ENCODE assay signal across 18 cellular contexts in genomic region chr18:63284861-63285260, GRCh38. TPM values are rescaled to one million over a fixed set of nuclear protein-coding genes. Genes with fewer than 3 reads are reported as not detected.
DNase-seq lines count a peak whose midpoint lies in the region; ATAC-seq and TF ChIP-seq lines count a peak whose summit lies in the region.
"Had no signal": no experiment of that assay in that cellular context is flagged by ENCODE, and none has a peak within 500 bp of the region (broad histone marks: within the 10 kb centered on the region; RNA-seq: fewer than 3 reads in every experiment).

No MANE protein-coding gene starts in this region.

- intact Hi-C loops in activated CD8-positive, alpha-beta T cell treated with anti-CD3 and anti-CD28 coated beads for 36 hours (cut with micrococcal nuclease), result no loop called here
- intact Hi-C loops in testis (cut with DNase I; ENCODE audit: low total_unique reads), result no loop called here
- intact Hi-C loops in colonic mucosa (cut with DNase I), result no loop called here

- CTCF ChIA-PET in activated CD8-positive, alpha-beta T cell treated with anti-CD3 and anti-CD28 coated beads, Interleukin-2, amount 10 ng/mL, durations not matched to agents 7 days and 5 days (lab: Charles Lee), result interaction anchor here (2.5 kb wide), 1 partner anchor 12 kb away, joined by 8 read pairs; no protein-coding TSS in a partner anchor
- CTCF ChIA-PET in activated CD8-positive, alpha-beta T cell treated with anti-CD3 and anti-CD28 coated beads for 36 hours (lab: Charles Lee), result interaction anchor here (1.0 to 1.1 kb wide), 3 partner anchors 15 to 154 kb away, joined by 3 to 4 read pairs (median 3); no protein-coding TSS in a partner anchor

- H3K4me1 ChIP-seq in esophagus (ENCODE audit: control insufficient read depth in 2 of 2, insufficient read depth in 2 of 2, low read length in 1 of 2) (no peaks in the 10 kb centered on the region), testis (peaks cover 47% of the 10 kb centered on the region), colonic mucosa (no peaks in the 10 kb centered on the region)
- H3K4me1 ChIP-seq: foreskin keratinocyte had no signal

- 74 to 80% methylated on average over 6 of the region's 6 CpGs for WGBS in esophagus, 2 donors
- whole genome bisulfite sequencing in testis, 2 donors, result 59 to 62% methylated on average over 6 of the region's 6 CpGs

- no peaks in the 10 kb centered on the region for H3K9me3 ChIP-seq in esophagus (ENCODE audit: control insufficient read depth in 2 of 2, insufficient read depth in 1 of 2, low read depth in 1 of 2, low read length in 1 of 2)
- H3K9me3 ChIP-seq in testis, result no peaks in the 10 kb centered on the region
- no peaks in the 10 kb centered on the region for H3K9me3 ChIP-seq in colonic mucosa

- ATAC-seq in activated CD8-positive, alpha-beta T cell treated with anti-CD3 and anti-CD28 coated beads, Interleukin-2, amount 10 ng/mL, durations not matched to agents 7 days and 5 days, result no peak
- ATAC-seq in activated CD8-positive, alpha-beta T cell treated with anti-CD3 and anti-CD28 coated beads for 36 hours, result no peak
- peak; percentile 32 for ATAC-seq in HG03045 (IDR thresholded peaks at IDR 0.05; ENCODE audit: unreplicated experiment)
- ATAC-seq: foreskin keratinocyte had no signal

- no peaks in the 10 kb centered on the region for H3K36me3 ChIP-seq in esophagus (ENCODE audit: control insufficient read depth in 2 of 2, insufficient read depth in 2 of 2, low read length in 1 of 2)
- H3K36me3 ChIP-seq in testis (ENCODE audit: low read depth, missing control alignments), result no peaks in the 10 kb centered on the region
- H3K36me3 ChIP-seq in colonic mucosa, result no peaks in the 10 kb centered on the region

- POLR2A ChIA-PET in activated CD8-positive, alpha-beta T cell treated with anti-CD3 and anti-CD28 coated beads, Interleukin-2, amount 10 ng/mL, durations not matched to agents 7 days and 5 days (lab: Charles Lee), result no interaction called here
- POLR2A ChIA-PET in activated CD8-positive, alpha-beta T cell treated with anti-CD3 and anti-CD28 coated beads for 36 hours (lab: Charles Lee), result interaction anchor here (1.4 kb wide), 1 partner anchor 15 kb away, joined by 4 read pairs; no protein-coding TSS in a partner anchor

- H3K9me3 Mint-ChIP-seq in activated CD8-positive, alpha-beta T cell treated with anti-CD3 and anti-CD28 coated beads, Interleukin-2, amount 10 ng/mL, durations not matched to agents 7 days and 5 days (ENCODE audit: insufficient read depth), result no peaks in the 10 kb centered on the region
- peaks cover 2% of the 10 kb centered on the region for H3K9me3 Mint-ChIP-seq in activated CD8-positive, alpha-beta T cell treated with anti-CD3 and anti-CD28 coated beads for 36 hours
- H3K9me3 Mint-ChIP-seq: immature natural killer cell had no signal

- H3K9ac ChIP-seq in colonic mucosa (ENCODE audit: low read depth in 2 of 2, low read length in 2 of 2), result no peak overlapping the region
- H3K9ac ChIP-seq: KMS-11 had no signal

- H3K4me3 ChIP-seq in esophagus (ENCODE audit: low read depth in 1 of 2, low read length in 2 of 2) (no peak overlapping the region), testis (no peak overlapping the region), colonic mucosa (no peak overlapping the region)
- H3K4me3 ChIP-seq: skin epidermis had no signal

- H3K27me3 Mint-ChIP-seq in activated CD8-positive, alpha-beta T cell treated with anti-CD3 and anti-CD28 coated beads, Interleukin-2, amount 10 ng/mL, durations not matched to agents 7 days and 5 days (ENCODE audit: low read depth), result no peaks in the 10 kb centered on the region
- H3K27me3 Mint-ChIP-seq in activated CD8-positive, alpha-beta T cell treated with anti-CD3 and anti-CD28 coated beads for 36 hours, result no peaks in the 10 kb centered on the region

- H3K27ac ChIP-seq in esophagus (ENCODE audit: low read depth in 2 of 2, low read length in 1 of 2) (peak overlapping the region; percentile 15 to 52), testis (peak overlapping the region; percentile 22 to 42), colonic mucosa (no peak overlapping the region)
- H3K27ac ChIP-seq: foreskin keratinocyte, KMS-11 had no signal

- H3K4me3 Mint-ChIP-seq in activated CD8-positive, alpha-beta T cell treated with anti-CD3 and anti-CD28 coated beads, Interleukin-2, amount 10 ng/mL, durations not matched to agents 7 days and 5 days, result no peak overlapping the region
- H3K4me3 Mint-ChIP-seq in activated CD8-positive, alpha-beta T cell treated with anti-CD3 and anti-CD28 coated beads for 36 hours, result no peak overlapping the region
- H3K4me3 Mint-ChIP-seq: immature natural killer cell had no signal

- peaks cover 54% of the 10 kb centered on the region for H3K4me1 Mint-ChIP-seq in activated CD8-positive, alpha-beta T cell treated with anti-CD3 and anti-CD28 coated beads, Interleukin-2, amount 10 ng/mL, durations not matched to agents 7 days and 5 days (ENCODE audit: low read depth)
- peaks cover 21% of the 10 kb centered on the region for H3K4me1 Mint-ChIP-seq in activated CD8-positive, alpha-beta T cell treated with anti-CD3 and anti-CD28 coated beads for 36 hours (ENCODE audit: low read depth)

- DNase-seq in activated CD8-positive, alpha-beta T cell treated with anti-CD3 and anti-CD28 coated beads, Interleukin-2, amount 10 ng/mL, durations not matched to agents 7 days and 5 days, result no peak
- DNase-seq in activated CD8-positive, alpha-beta T cell treated with anti-CD3 and anti-CD28 coated beads for 36 hours, result no peak
- DNase-seq in testis (peak; percentile 28), GOT3 (lab: John Stamatoyannopoulos, UW) (no peak), colonic mucosa (no peak), superior temporal gyrus (ENCODE audit: extremely low spot score) (no peak)
- DNase-seq: activated CD4-positive, alpha-beta T cell treated with anti-CD3 and anti-CD28 coated beads, Interleukin-2, amount 50 U/mL, for 48 hours; activated effector memory CD4-positive, alpha-beta T cell treated with Interleukin-2 at 50 U/mL for 16 hours; effector CD4-positive, alpha-beta T cell; foreskin keratinocyte; GF-D8; immature natural killer cell; mesendoderm; NCI-H774 had no signal

- no peak for TF ChIP-seq CTCF in activated CD8-positive, alpha-beta T cell treated with anti-CD3 and anti-CD28 coated beads for 36 hours (IDR thresholded peaks at IDR 0.05)
- TF ChIP-seq CTCF in testis (IDR thresholded peaks at IDR 0.05) (no peak), colonic mucosa (IDR thresholded peaks at IDR 0.05) (no peak)

- H3K27me3 ChIP-seq in esophagus (ENCODE audit: control insufficient read depth in 1 of 2, insufficient read depth in 2 of 2, low read length in 2 of 2), result no peaks in the 10 kb centered on the region
- no peaks in the 10 kb centered on the region for H3K27me3 ChIP-seq in testis
- H3K27me3 ChIP-seq in colonic mucosa, result no peaks in the 10 kb centered on the region

- TF ChIP-seq POLR2A in testis (IDR thresholded peaks at IDR 0.05), result no peak

- peaks cover 23% of the 10 kb centered on the region for H3K36me3 Mint-ChIP-seq in activated CD8-positive, alpha-beta T cell treated with anti-CD3 and anti-CD28 coated beads, Interleukin-2, amount 10 ng/mL, durations not matched to agents 7 days and 5 days (ENCODE audit: low read depth)
- peaks cover 40% of the 10 kb centered on the region for H3K36me3 Mint-ChIP-seq in activated CD8-positive, alpha-beta T cell treated with anti-CD3 and anti-CD28 coated beads for 36 hours (ENCODE audit: low read depth)

- H3K27ac Mint-ChIP-seq in activated CD8-positive, alpha-beta T cell treated with anti-CD3 and anti-CD28 coated beads, Interleukin-2, amount 10 ng/mL, durations not matched to agents 7 days and 5 days, result peak overlapping the region; percentile 67
- H3K27ac Mint-ChIP-seq in activated CD8-positive, alpha-beta T cell treated with anti-CD3 and anti-CD28 coated beads for 36 hours, result no peak overlapping the region
- H3K27ac Mint-ChIP-seq: immature natural killer cell had no signal

RNA-seq across cellular contexts. Expression of gene BCL2, which starts 34.7 kb away (rescaled TPM):
- total RNA-seq in activated CD8-positive, alpha-beta T cell treated with anti-CD3 and anti-CD28 coated beads, Interleukin-2, amount 10 ng/mL, durations not matched to agents 7 days and 5 days, result 100 to 1,000 TPM; 140 TPM
- total RNA-seq in activated CD8-positive, alpha-beta T cell treated with anti-CD3 and anti-CD28 coated beads for 36 hours, result 100 to 1,000 TPM; 104 to 107 TPM
- polyA plus RNA-seq in esophagus (1 to 10 TPM; 1.3 to 1.9 TPM), testis (ENCODE audit: insufficient read depth, low read depth, low replicate concordance) (6.3 TPM)
- total RNA-seq in testis (10 to 100 TPM; 16.0 to 20.8 TPM), colonic mucosa (10 to 100 TPM; 13.9 to 16.4 TPM)

Comparison
In these comparisons a context has a peak if more than half of its experiments do, and no peak if none do; other contexts are left out.
1. RNA of gene BCL2, which starts 34.7 kb away (total RNA-seq): 140 TPM in activated CD8-positive, alpha-beta T cell treated with anti-CD3 and anti-CD28 coated beads, Interleukin-2, amount 10 ng/mL, durations not matched to agents 7 days and 5 days and 104 to 107 TPM in activated CD8-positive, alpha-beta T cell treated with anti-CD3 and anti-CD28 coated beads for 36 hours; 16.0 to 20.8 TPM in testis and 13.9 to 16.4 TPM in colonic mucosa; every median in the first group is over 4 times any median in the second.